ENCODE assay signal across 12 cellular contexts in genomic region chr3:197364410-197365071, GRCh38.
A peak's percentile ranks its signal among the peaks of the same experiment; 100 is the strongest.
DNase-seq lines count a peak whose midpoint lies in the region; ATAC-seq lines count a peak whose summit lies in the region.
"Had no signal": no experiment of that assay in that cellular context is flagged by ENCODE, and none has a peak within 500 bp of the region (broad histone marks: within the 10 kb centered on the region; RNA-seq: fewer than 3 reads in every experiment).

No MANE protein-coding gene starts in this region.

- no peak for ATAC-seq in sciatic nerve
- ATAC-seq in GM18909 (IDR thresholded peaks at IDR 0.05; ENCODE audit: poor library complexity, unreplicated experiment): no peak
- no peak for ATAC-seq in HG03571 (IDR thresholded peaks at IDR 0.05; ENCODE audit: unreplicated experiment)
- ATAC-seq in GM21786 (IDR thresholded peaks at IDR 0.05; ENCODE audit: unreplicated experiment): no peak
- ATAC-seq: A549 had no signal

- intact Hi-C loops in sciatic nerve (cut with DNase I): no loop called here

- peak; percentile 18 for DNase-seq in NCI-H2171 treated with DMSO at 0.1 percent for 48 hours (lab: John Stamatoyannopoulos, UW)
- no peak for DNase-seq in NCI-H2171 (lab: John Stamatoyannopoulos, UW)
- DNase-seq in NCI-H345 (lab: John Stamatoyannopoulos, UW): peak; percentile 80
- DNase-seq in epithelial cell of prostate (ENCODE audit: low read depth, low spot score): no peak
- DNase-seq in sciatic nerve (ENCODE audit: low spot score): peak; percentile 37
- DNase-seq: activated CD4-positive, alpha-beta T cell treated with anti-CD3 and anti-CD28 coated beads, Interleukin-2, amount 10 ng/mL, durations not matched to agents 7 days and 5 days; activated T-cell treated with anti-CD3 and anti-CD28 coated beads, Interleukin-2, amount 50 U/mL, for 48 hours; NCI-H1930 had no signal

- H3K27ac ChIP-seq in epithelial cell of prostate: peak overlapping the region; percentile 42
- H3K27ac ChIP-seq: A549 had no signal

Comparison
In these comparisons a context has a peak if more than half of its experiments do, and no peak if none do; other contexts are left out.
1. DNase-seq: peak in NCI-H2171 treated with DMSO at 0.1 percent for 48 hours (single experiment), NCI-H345 (single experiment) and sciatic nerve (single experiment); none in NCI-H2171 (single experiment) and epithelial cell of prostate (single experiment).